ENCODE assay signal across 36 cellular contexts in genomic region chr12:10210225-10210624, GRCh38. TPM values are rescaled to one million over a fixed set of nuclear protein-coding genes. Genes with fewer than 3 reads are reported as not detected.
"Had no signal": no experiment of that assay in that cellular context is flagged by ENCODE, and none has a peak within 500 bp of the region (broad histone marks: within the 10 kb centered on the region; RNA-seq: fewer than 3 reads in every experiment).

No MANE protein-coding gene starts in this region.

- H3K27ac Mint-ChIP-seq: activated B cell treated with CpG ODN at 0.5 μM for 24 hours; activated CD4-positive, alpha-beta memory T cell treated with anti-CD3 and anti-CD28 coated beads, Interleukin-2, amount 10 ng/mL, durations not matched to agents 7 days and 5 days; activated CD4-positive, alpha-beta T cell treated with anti-CD3 and anti-CD28 coated beads, Interleukin-2, amount 10 ng/mL, durations not matched to agents 7 days and 5 days; activated CD8-positive, alpha-beta memory T cell treated with anti-CD3 and anti-CD28 coated beads, Interleukin-2, amount 10 ng/mL, durations not matched to agents 7 days and 5 days; activated CD8-positive, alpha-beta T cell treated with anti-CD3 and anti-CD28 coated beads, Interleukin-2, amount 10 ng/mL, durations not matched to agents 7 days and 5 days; activated naive CD4-positive, alpha-beta T cell treated with anti-CD3 and anti-CD28 coated beads, Interleukin-2, amount 10 ng/mL, durations not matched to agents 7 days and 5 days; activated naive CD4-positive, alpha-beta T cell treated with anti-CD3 and anti-CD28 coated beads, Interleukin-2, amount 50 U/mL, for 24 hours; activated naive CD8-positive, alpha-beta T cell; activated naive CD8-positive, alpha-beta T cell treated with anti-CD3 and anti-CD28 coated beads, Interleukin-2, amount 10 ng/mL, durations not matched to agents 7 days and 5 days; activated naive CD8-positive, alpha-beta T cell treated with anti-CD3 and anti-CD28 coated beads, Interleukin-2, amount 50 U/mL, for 24 hours; activated T-cell treated with anti-CD3 and anti-CD28 coated beads, Interleukin-2, amount 50 U/mL, for 24 hours; activated T-helper 2 cell treated with anti-CD3 and anti-CD28 coated beads, Interferon-gamma antibody, Interleukin-2, Interleukin-4, amounts not matched to agents 10 μg/mL and 5 μg/mL and 100 μg/mL, durations not matched to agents 14 hours and 24 hours and 36 hours; brain; T-helper 1 cell treated with Interleukin-12 subunit alpha and Interleukin-12 subunit beta and Interleukin-4 antibody, amounts not matched to agents 30 μg/mL and 1 μg/mL, for 36 hours; T-helper 2 cell treated with Interferon-gamma antibody and Interleukin-4, amounts not matched to agents 5 μg/mL and 100 μg/mL, for 36 hours had no signal

- DNase-seq: activated B cell treated with CpG ODN at 0.5 μM for 24 hours; activated CD4-positive, alpha-beta memory T cell treated with anti-CD3 and anti-CD28 coated beads, Interleukin-2, amount 10 ng/mL, durations not matched to agents 7 days and 5 days; activated CD4-positive, alpha-beta T cell treated with anti-CD3 and anti-CD28 coated beads for 48 hours; activated CD4-positive, alpha-beta T cell treated with anti-CD3 and anti-CD28 coated beads, Interleukin-2, amount 10 ng/mL, durations not matched to agents 7 days and 5 days; activated CD4-positive, alpha-beta T cell treated with anti-CD3 and anti-CD28 coated beads, Interleukin-2, amount 50 U/mL, for 48 hours; activated CD4-positive, CD25-positive, alpha-beta regulatory T cell treated with anti-CD3 and anti-CD28 coated beads, Interleukin-2, amount 50 U/mL, for 72 hours; activated CD8-positive, alpha-beta memory T cell treated with anti-CD3 and anti-CD28 coated beads for 24 hours; activated CD8-positive, alpha-beta memory T cell treated with anti-CD3 and anti-CD28 coated beads, Interleukin-2, amount 10 ng/mL, durations not matched to agents 7 days and 5 days; activated CD8-positive, alpha-beta memory T cell treated with anti-CD3 and anti-CD28 coated beads, Interleukin-2, amount 50 U/mL, for 48 hours; activated CD8-positive, alpha-beta T cell treated with anti-CD3 and anti-CD28 coated beads, Interleukin-2, amount 10 ng/mL, durations not matched to agents 7 days and 5 days; activated effector memory CD4-positive, alpha-beta T cell treated with Interleukin-2 at 50 U/mL for 16 hours; activated gamma-delta T cell; activated naive CD4-positive, alpha-beta T cell treated with anti-CD3 and anti-CD28 coated beads, Interleukin-2, amount 10 ng/mL, durations not matched to agents 7 days and 5 days; activated naive CD4-positive, alpha-beta T cell treated with Interleukin-2 at 50 U/mL for 16 hours; activated naive CD8-positive, alpha-beta T cell treated with anti-CD3 and anti-CD28 coated beads, Interleukin-2, amount 10 ng/mL, durations not matched to agents 7 days and 5 days; activated naive CD8-positive, alpha-beta T cell treated with anti-CD3 and anti-CD28 coated beads, Interleukin-2, amount 50 U/mL, for 24 hours; activated T-cell treated with anti-CD3 and anti-CD28 coated beads, Interleukin-2, amount 50 U/mL, for 24 hours; activated T-cell treated with anti-CD3 and anti-CD28 coated beads, Interleukin-2, amount 50 U/mL, for 48 hours; amygdala; anterior cingulate cortex; caudate nucleus; SW 1271; T-helper 1 cell; T-helper 2 cell; T-helper 9 cell had no signal

- ATAC-seq: activated CD8-positive, alpha-beta memory T cell treated with anti-CD3 and anti-CD28 coated beads, Interleukin-2, amount 10 ng/mL, durations not matched to agents 7 days and 5 days; activated CD8-positive, alpha-beta T cell treated with anti-CD3 and anti-CD28 coated beads, Interleukin-2, amount 10 ng/mL, durations not matched to agents 7 days and 5 days; activated naive CD8-positive, alpha-beta T cell treated with anti-CD3 and anti-CD28 coated beads, Interleukin-2, amount 50 U/mL, for 24 hours had no signal

- H3K27me3 Mint-ChIP-seq: activated CD8-positive, alpha-beta memory T cell treated with anti-CD3 and anti-CD28 coated beads, Interleukin-2, amount 10 ng/mL, durations not matched to agents 7 days and 5 days; activated naive CD4-positive, alpha-beta T cell treated with anti-CD3 and anti-CD28 coated beads, Interleukin-2, amount 50 U/mL, for 24 hours; activated naive CD8-positive, alpha-beta T cell; activated T-cell treated with anti-CD3 and anti-CD28 coated beads, Interleukin-2, amount 50 U/mL, for 24 hours; central memory CD8-positive, alpha-beta T cell had no signal

- H3K4me3 Mint-ChIP-seq: activated B cell treated with CpG ODN at 0.5 μM for 24 hours; activated CD4-positive, alpha-beta memory T cell treated with anti-CD3 and anti-CD28 coated beads, Interleukin-2, amount 10 ng/mL, durations not matched to agents 7 days and 5 days; activated CD4-positive, alpha-beta T cell treated with anti-CD3 and anti-CD28 coated beads, Interleukin-2, amount 10 ng/mL, durations not matched to agents 7 days and 5 days; activated CD8-positive, alpha-beta memory T cell treated with anti-CD3 and anti-CD28 coated beads, Interleukin-2, amount 10 ng/mL, durations not matched to agents 7 days and 5 days; activated CD8-positive, alpha-beta T cell treated with anti-CD3 and anti-CD28 coated beads, Interleukin-2, amount 10 ng/mL, durations not matched to agents 7 days and 5 days; activated naive CD4-positive, alpha-beta T cell treated with anti-CD3 and anti-CD28 coated beads, Interleukin-2, amount 10 ng/mL, durations not matched to agents 7 days and 5 days; activated naive CD4-positive, alpha-beta T cell treated with anti-CD3 and anti-CD28 coated beads, Interleukin-2, amount 50 U/mL, for 24 hours; activated naive CD8-positive, alpha-beta T cell; activated naive CD8-positive, alpha-beta T cell treated with anti-CD3 and anti-CD28 coated beads, Interleukin-2, amount 10 ng/mL, durations not matched to agents 7 days and 5 days; activated naive CD8-positive, alpha-beta T cell treated with anti-CD3 and anti-CD28 coated beads, Interleukin-2, amount 50 U/mL, for 24 hours; activated T-cell treated with anti-CD3 and anti-CD28 coated beads, Interleukin-2, amount 50 U/mL, for 24 hours; central memory CD8-positive, alpha-beta T cell; T-helper 1 cell treated with Interleukin-12 subunit alpha and Interleukin-12 subunit beta and Interleukin-4 antibody, amounts not matched to agents 30 μg/mL and 1 μg/mL, for 36 hours; T-helper 2 cell treated with Interferon-gamma antibody and Interleukin-4, amounts not matched to agents 5 μg/mL and 100 μg/mL, for 36 hours had no signal

- H3K27me3 ChIP-seq: ascending aorta, cardiac muscle cell had no signal

- H3K36me3 ChIP-seq: ascending aorta, cardiac muscle cell had no signal

- H3K36me3 Mint-ChIP-seq: activated naive CD4-positive, alpha-beta T cell treated with anti-CD3 and anti-CD28 coated beads, Interleukin-2, amount 10 ng/mL, durations not matched to agents 7 days and 5 days; activated naive CD4-positive, alpha-beta T cell treated with anti-CD3 and anti-CD28 coated beads, Interleukin-2, amount 50 U/mL, for 24 hours; activated naive CD8-positive, alpha-beta T cell; activated naive CD8-positive, alpha-beta T cell treated with anti-CD3 and anti-CD28 coated beads, Interleukin-2, amount 10 ng/mL, durations not matched to agents 7 days and 5 days; brain had no signal

- H3K4me3 ChIP-seq: ascending aorta, cardiac muscle cell had no signal

- H3K9me3 ChIP-seq: ascending aorta had no signal

- H3K27ac ChIP-seq: ascending aorta, cardiac muscle cell, VCaP had no signal

- H3K9me3 Mint-ChIP-seq: activated B cell treated with CpG ODN at 0.5 μM for 24 hours; activated CD4-positive, alpha-beta memory T cell treated with anti-CD3 and anti-CD28 coated beads, Interleukin-2, amount 10 ng/mL, durations not matched to agents 7 days and 5 days; activated CD4-positive, alpha-beta T cell treated with anti-CD3 and anti-CD28 coated beads, Interleukin-2, amount 10 ng/mL, durations not matched to agents 7 days and 5 days; activated naive CD4-positive, alpha-beta T cell treated with anti-CD3 and anti-CD28 coated beads, Interleukin-2, amount 10 ng/mL, durations not matched to agents 7 days and 5 days; activated naive CD4-positive, alpha-beta T cell treated with anti-CD3 and anti-CD28 coated beads, Interleukin-2, amount 50 U/mL, for 24 hours; activated naive CD8-positive, alpha-beta T cell treated with anti-CD3 and anti-CD28 coated beads, Interleukin-2, amount 10 ng/mL, durations not matched to agents 7 days and 5 days; activated naive CD8-positive, alpha-beta T cell treated with anti-CD3 and anti-CD28 coated beads, Interleukin-2, amount 50 U/mL, for 24 hours; activated T-cell treated with anti-CD3 and anti-CD28 coated beads, Interleukin-2, amount 50 U/mL, for 24 hours; activated T-helper 2 cell treated with anti-CD3 and anti-CD28 coated beads, Interferon-gamma antibody, Interleukin-2, Interleukin-4, amounts not matched to agents 10 μg/mL and 5 μg/mL and 100 μg/mL, durations not matched to agents 14 hours and 24 hours and 36 hours; central memory CD8-positive, alpha-beta T cell; T-helper 1 cell treated with Interleukin-12 subunit alpha and Interleukin-12 subunit beta and Interleukin-4 antibody, amounts not matched to agents 30 μg/mL and 1 μg/mL, for 36 hours; T-helper 2 cell treated with Interferon-gamma antibody and Interleukin-4, amounts not matched to agents 5 μg/mL and 100 μg/mL, for 36 hours had no signal

RNA-seq across cellular contexts. Expression of gene TMEM52B, which starts 31.4 kb away (rescaled TPM):
- total RNA-seq: activated B cell treated with CpG ODN at 0.5 μM for 24 hours; activated CD4-positive, alpha-beta memory T cell treated with anti-CD3 and anti-CD28 coated beads, Interleukin-2, amount 10 ng/mL, durations not matched to agents 7 days and 5 days; activated CD4-positive, alpha-beta T cell treated with anti-CD3 and anti-CD28 coated beads, Interleukin-2, amount 10 ng/mL, durations not matched to agents 7 days and 5 days; activated CD8-positive, alpha-beta memory T cell treated with anti-CD3 and anti-CD28 coated beads, Interleukin-2, amount 10 ng/mL, durations not matched to agents 7 days and 5 days; activated CD8-positive, alpha-beta T cell treated with anti-CD3 and anti-CD28 coated beads, Interleukin-2, amount 10 ng/mL, durations not matched to agents 7 days and 5 days; activated naive CD8-positive, alpha-beta T cell treated with anti-CD3 and anti-CD28 coated beads, Interleukin-2, amount 10 ng/mL, durations not matched to agents 7 days and 5 days; activated T-helper 2 cell treated with anti-CD3 and anti-CD28 coated beads, Interferon-gamma antibody, Interleukin-2, Interleukin-4, amounts not matched to agents 10 μg/mL and 5 μg/mL and 100 μg/mL, durations not matched to agents 14 hours and 24 hours and 36 hours; ascending aorta; bronchial epithelial cell; cardiac muscle cell had no signal
- polyA plus RNA-seq: cardiac muscle cell had no signal

RNA-seq across cellular contexts. Expression of gene OLR1, which starts 38.3 kb away (rescaled TPM):
- total RNA-seq: activated B cell treated with CpG ODN at 0.5 μM for 24 hours; activated CD4-positive, alpha-beta memory T cell treated with anti-CD3 and anti-CD28 coated beads, Interleukin-2, amount 10 ng/mL, durations not matched to agents 7 days and 5 days; activated CD4-positive, alpha-beta T cell treated with anti-CD3 and anti-CD28 coated beads, Interleukin-2, amount 10 ng/mL, durations not matched to agents 7 days and 5 days; activated CD8-positive, alpha-beta memory T cell treated with anti-CD3 and anti-CD28 coated beads, Interleukin-2, amount 10 ng/mL, durations not matched to agents 7 days and 5 days; activated CD8-positive, alpha-beta T cell treated with anti-CD3 and anti-CD28 coated beads, Interleukin-2, amount 10 ng/mL, durations not matched to agents 7 days and 5 days; activated naive CD8-positive, alpha-beta T cell treated with anti-CD3 and anti-CD28 coated beads, Interleukin-2, amount 10 ng/mL, durations not matched to agents 7 days and 5 days; activated T-helper 2 cell treated with anti-CD3 and anti-CD28 coated beads, Interferon-gamma antibody, Interleukin-2, Interleukin-4, amounts not matched to agents 10 μg/mL and 5 μg/mL and 100 μg/mL, durations not matched to agents 14 hours and 24 hours and 36 hours; bronchial epithelial cell; cardiac muscle cell had no signal
